ENCODE assay signal across 36 cellular contexts in the genomic region with DNA sequence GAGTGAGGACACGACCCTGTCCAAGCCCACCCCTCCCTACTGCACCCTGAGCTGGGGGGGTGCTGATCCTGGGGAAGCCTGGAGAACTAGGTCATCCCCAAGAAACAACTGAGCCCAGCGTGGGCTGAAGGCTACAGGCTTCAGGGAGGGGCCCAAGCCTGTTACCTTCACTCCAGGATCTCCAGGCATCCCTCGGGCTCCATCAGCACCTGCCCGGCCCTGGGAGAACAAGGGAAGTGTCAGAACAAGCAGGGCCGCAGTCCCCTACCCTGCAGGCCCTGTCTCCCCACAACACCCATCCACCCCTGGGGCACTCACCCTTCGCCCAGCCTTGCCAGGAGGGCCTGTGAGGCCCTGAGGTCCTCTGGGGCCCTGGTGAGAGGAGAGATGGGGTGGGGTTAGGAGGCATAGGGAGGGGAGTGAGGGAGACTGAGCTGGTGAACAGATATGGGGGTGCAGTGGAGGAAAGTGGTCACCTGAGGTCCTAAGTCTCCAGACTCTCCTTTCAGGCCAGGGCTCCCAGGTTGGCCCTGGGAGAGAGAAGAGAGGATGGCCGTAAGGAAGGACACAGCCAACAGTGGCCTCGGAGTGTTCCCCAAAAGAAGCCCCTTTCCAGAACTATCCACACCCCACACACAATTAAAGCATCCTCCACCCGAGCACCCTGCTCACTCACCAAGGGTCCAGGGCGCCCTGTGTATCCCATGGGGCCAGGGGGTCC.
"Had no signal": no experiment of that assay in that cellular context is flagged by ENCODE, and none has a peak within 500 bp of the region (broad histone marks: within the 10 kb centered on the region; RNA-seq: fewer than 3 reads in every experiment).

No MANE protein-coding gene starts in this region.

- H3K36me3 ChIP-seq: brain microvascular endothelial cell, Peyer's patch, WERI-Rb-1 had no signal

- H3K27me3 Mint-ChIP-seq: activated CD4-positive, alpha-beta T cell treated with anti-CD3 and anti-CD28 coated beads, Interleukin-2, amount 10 ng/mL, durations not matched to agents 24 days and 14 days; activated CD8-positive, alpha-beta memory T cell treated with anti-CD3 and anti-CD28 coated beads, Interleukin-2, amount 10 ng/mL, durations not matched to agents 7 days and 5 days; activated naive CD8-positive, alpha-beta T cell treated with anti-CD3 and anti-CD28 coated beads for 36 hours had no signal

- H3K27ac Mint-ChIP-seq: activated CD8-positive, alpha-beta memory T cell treated with anti-CD3 and anti-CD28 coated beads, Interleukin-2, amount 10 ng/mL, durations not matched to agents 7 days and 5 days; activated naive CD8-positive, alpha-beta T cell treated with anti-CD3 and anti-CD28 coated beads for 36 hours; activated T-cell treated with anti-CD3 and anti-CD28 coated beads, Interleukin-2, amount 50 U/mL, for 72 hours; activated T-helper 17 cell treated with anti-CD3 and anti-CD28 coated beads, Interleukin-2, amount 50 U/mL, for 72 hours had no signal

- ATAC-seq: activated CD8-positive, alpha-beta memory T cell treated with anti-CD3 and anti-CD28 coated beads, Interleukin-2, amount 10 ng/mL, durations not matched to agents 7 days and 5 days; activated T-cell treated with anti-CD3 and anti-CD28 coated beads, Interleukin-2, amount 50 U/mL, for 72 hours; activated T-helper 17 cell treated with anti-CD3 and anti-CD28 coated beads, Interleukin-2, amount 50 U/mL, for 72 hours; K562; PC-3 had no signal

- H3K27me3 ChIP-seq: brain microvascular endothelial cell, Peyer's patch had no signal

- H3K27ac ChIP-seq: brain microvascular endothelial cell, Peyer's patch, WERI-Rb-1 had no signal

- DNase-seq: activated CD4-positive, alpha-beta T cell treated with anti-CD3 and anti-CD28 coated beads for 1 hour; activated CD4-positive, alpha-beta T cell treated with anti-CD3 and anti-CD28 coated beads, Interleukin-2, amount 10 ng/mL, durations not matched to agents 24 days and 14 days; activated CD4-positive, alpha-beta T cell treated with anti-CD3 and anti-CD28 coated beads, Interleukin-2, amount 50 U/mL, for 48 hours; activated CD4-positive, CD25-positive, alpha-beta regulatory T cell; activated CD8-positive, alpha-beta memory T cell treated with anti-CD3 and anti-CD28 coated beads for 24 hours; activated CD8-positive, alpha-beta memory T cell treated with anti-CD3 and anti-CD28 coated beads, Interleukin-2, amount 10 ng/mL, durations not matched to agents 7 days and 5 days; activated CD8-positive, alpha-beta memory T cell treated with anti-CD3 and anti-CD28 coated beads, Interleukin-2, amount 50 U/mL, for 48 hours; activated effector memory CD4-positive, alpha-beta T cell treated with anti-CD3 and anti-CD28 coated beads, Interleukin-2, amount 50 U/mL, for 16 hours; activated naive CD4-positive, alpha-beta T cell; activated naive CD4-positive, alpha-beta T cell treated with anti-CD3 and anti-CD28 coated beads, Interleukin-2, amount 50 U/mL, for 16 hours; activated naive CD8-positive, alpha-beta T cell treated with anti-CD3 and anti-CD28 coated beads for 36 hours; activated T-cell treated with anti-CD3 and anti-CD28 coated beads, Interleukin-2, amount 50 U/mL, for 72 hours; amniotic stem cell; brain microvascular endothelial cell; NCI-H1092 treated with DMSO at 0.1 percent for 48 hours; NCI-H1417; NCI-H146; NCI-H187; NCI-H2029 treated with DMSO at 0.1 percent for 48 hours; NCI-H2107; NCI-H2171; NCI-H510A; NCI-H526; NCI-H748 treated with DMSO at 0.1 percent for 48 hours; NK-92 treated with Interleukin-12 subunit alpha and Interleukin-12 subunit beta, amount 100 ng/mL, for 24 hours; PC-3; Peyer's patch; Right ventricle myocardium superior; RPMI8226; SW 1271; T-helper 1 cell; T-helper 2 cell; T-helper 9 cell; WERI-Rb-1 had no signal

- H3K4me3 Mint-ChIP-seq: activated CD4-positive, alpha-beta T cell treated with anti-CD3 and anti-CD28 coated beads, Interleukin-2, amount 10 ng/mL, durations not matched to agents 24 days and 14 days; activated CD8-positive, alpha-beta memory T cell treated with anti-CD3 and anti-CD28 coated beads, Interleukin-2, amount 10 ng/mL, durations not matched to agents 7 days and 5 days; activated naive CD8-positive, alpha-beta T cell treated with anti-CD3 and anti-CD28 coated beads for 36 hours; activated T-cell treated with anti-CD3 and anti-CD28 coated beads, Interleukin-2, amount 50 U/mL, for 72 hours; activated T-helper 17 cell treated with anti-CD3 and anti-CD28 coated beads, Interleukin-2, amount 50 U/mL, for 72 hours had no signal

- H3K9me3 ChIP-seq: Peyer's patch had no signal

- H3K4me3 ChIP-seq: K562, Peyer's patch had no signal
